9 cellular contexts compared by ENCODE assay signal in genomic region chr14:50736932-50737419, GRCh38.
A peak's percentile ranks its signal among the peaks of the same experiment; 100 is the strongest.
DNase-seq lines count a peak whose midpoint lies in the region; ATAC-seq lines count a peak whose summit lies in the region.
"Had no signal": no experiment of that assay in that cellular context is flagged by ENCODE, and none has a peak within 500 bp of the region (broad histone marks: within the 10 kb centered on the region; RNA-seq: fewer than 3 reads in every experiment).

No MANE protein-coding gene starts in this region.

- peak; percentile 41 to 54 for DNase-seq in activated CD4-positive, alpha-beta T cell treated with anti-CD3 and anti-CD28 coated beads, Interleukin-2, amount 50 U/mL, for 48 hours
- peak in 2 of 3 donors; percentile 33 to 47 for DNase-seq in stimulated activated CD4-positive, alpha-beta T cell treated with anti-CD3 and anti-CD28 coated beads, TNF-alpha, amount 100 ng/mL, for 48 hours (ENCODE audit: low read depth in 3 of 3)
- DNase-seq in NAMALWA (ENCODE audit: low spot score) (no peak), DMS153 treated with DMSO at 0.1 percent for 48 hours (lab: John Stamatoyannopoulos, UW; ENCODE audit: unreplicated experiment) (no peak), Ammon's horn (ENCODE audit: low spot score) (no peak)
- DNase-seq: naive B cell had no signal

- peak; percentile 78 for ATAC-seq in GM19025 (IDR thresholded peaks at IDR 0.05; ENCODE audit: low read depth, unreplicated experiment)
- peak; percentile 86 for ATAC-seq in HG02588 (IDR thresholded peaks at IDR 0.05; ENCODE audit: unreplicated experiment)
- ATAC-seq: HCT116 had no signal

Comparison
In these comparisons a context has a peak if more than half of its experiments do, and no peak if none do; other contexts are left out.
1. DNase-seq: peak in activated CD4-positive, alpha-beta T cell treated with anti-CD3 and anti-CD28 coated beads, Interleukin-2, amount 50 U/mL, for 48 hours (2 of 2) and stimulated activated CD4-positive, alpha-beta T cell treated with anti-CD3 and anti-CD28 coated beads, TNF-alpha, amount 100 ng/mL, for 48 hours (2 of 3); none in NAMALWA (single experiment), DMS153 treated with DMSO at 0.1 percent for 48 hours (single experiment) and Ammon's horn (single experiment).